1 cellular context compared by ENCODE assay signal in the genomic region with DNA sequence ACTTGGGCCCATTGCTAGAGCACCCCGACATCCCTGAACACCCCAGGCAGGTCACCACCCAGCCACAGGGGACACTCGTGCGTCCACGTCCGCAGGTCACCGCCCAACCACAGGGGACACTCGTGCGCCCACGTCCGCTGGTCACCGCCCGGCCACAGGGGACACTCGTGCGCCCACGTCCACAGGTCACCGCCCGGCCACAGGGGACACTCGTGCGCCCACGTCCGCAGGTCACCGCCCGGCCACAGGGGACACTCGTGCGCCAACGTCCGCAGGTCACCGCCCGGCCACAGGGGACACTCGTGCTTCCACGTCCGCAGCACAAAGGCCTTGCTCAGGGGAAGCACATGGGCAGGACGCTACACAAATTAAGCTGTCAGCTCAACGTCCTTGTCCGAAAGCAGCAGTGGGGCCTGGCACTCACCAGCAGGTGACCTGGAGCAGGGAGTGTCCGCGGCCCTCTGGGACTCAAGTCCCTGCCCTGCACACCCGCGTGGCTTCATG.
TF ChIP-seq lines count a peak whose summit lies in the region.

No MANE protein-coding gene starts in this region.

TF ChIP-seq in GM12878, 131 proteins besides CTCF, POLR2A, EP300 and RAD21:
- TF ChIP-seq EED (IDR thresholded peaks at IDR 0.05; ENCODE audit: low read depth) = no peak
- TF ChIP-seq RCOR1 (conservative IDR thresholded peaks at IDR 0.05; ENCODE audit: low read depth, low read length) = no peak
- TF ChIP-seq TAF1 (IDR thresholded peaks at IDR 0.05; ENCODE audit: borderline replicate concordance, low read depth, low read length) = no peak
- TF ChIP-seq ZNF217 (IDR thresholded peaks at IDR 0.05) = no peak
- no peak for TF ChIP-seq LARP7 (IDR thresholded peaks at IDR 0.05)
- TF ChIP-seq IKZF2 (IDR thresholded peaks at IDR 0.05) = no peak
- TF ChIP-seq, protein P1, sequence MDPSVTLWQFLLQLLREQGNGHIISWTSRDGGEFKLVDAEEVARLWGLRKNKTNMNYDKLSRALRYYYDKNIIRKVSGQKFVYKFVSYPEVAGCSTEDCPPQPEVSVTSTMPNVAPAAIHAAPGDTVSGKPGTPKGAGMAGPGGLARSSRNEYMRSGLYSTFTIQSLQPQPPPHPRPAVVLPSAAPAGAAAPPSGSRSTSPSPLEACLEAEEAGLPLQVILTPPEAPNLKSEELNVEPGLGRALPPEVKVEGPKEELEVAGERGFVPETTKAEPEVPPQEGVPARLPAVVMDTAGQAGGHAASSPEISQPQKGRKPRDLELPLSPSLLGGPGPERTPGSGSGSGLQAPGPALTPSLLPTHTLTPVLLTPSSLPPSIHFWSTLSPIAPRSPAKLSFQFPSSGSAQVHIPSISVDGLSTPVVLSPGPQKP (IDR thresholded peaks at IDR 0.05; ENCODE audit: low read depth, low read length) = no peak
- TF ChIP-seq SUPT20H (IDR thresholded peaks at IDR 0.05; ENCODE audit: borderline replicate concordance, control insufficient read depth, low read depth, low read length) = no peak
- no peak for TF ChIP-seq ESRRA (IDR thresholded peaks at IDR 0.05; ENCODE audit: low read length)
- TF ChIP-seq NKRF (conservative IDR thresholded peaks at IDR 0.05) = no peak
- TF ChIP-seq NFYA (IDR thresholded peaks at IDR 0.05; ENCODE audit: borderline replicate concordance, low read depth, low read length) = no peak
- no peak for TF ChIP-seq USF2 (IDR thresholded peaks at IDR 0.05; ENCODE audit: borderline replicate concordance, low read depth, low read length)
- no peak for TF ChIP-seq MTA2 (IDR thresholded peaks at IDR 0.05; ENCODE audit: low read depth)
